ENCODE assay signal across 9 cellular contexts in the genomic region with DNA sequence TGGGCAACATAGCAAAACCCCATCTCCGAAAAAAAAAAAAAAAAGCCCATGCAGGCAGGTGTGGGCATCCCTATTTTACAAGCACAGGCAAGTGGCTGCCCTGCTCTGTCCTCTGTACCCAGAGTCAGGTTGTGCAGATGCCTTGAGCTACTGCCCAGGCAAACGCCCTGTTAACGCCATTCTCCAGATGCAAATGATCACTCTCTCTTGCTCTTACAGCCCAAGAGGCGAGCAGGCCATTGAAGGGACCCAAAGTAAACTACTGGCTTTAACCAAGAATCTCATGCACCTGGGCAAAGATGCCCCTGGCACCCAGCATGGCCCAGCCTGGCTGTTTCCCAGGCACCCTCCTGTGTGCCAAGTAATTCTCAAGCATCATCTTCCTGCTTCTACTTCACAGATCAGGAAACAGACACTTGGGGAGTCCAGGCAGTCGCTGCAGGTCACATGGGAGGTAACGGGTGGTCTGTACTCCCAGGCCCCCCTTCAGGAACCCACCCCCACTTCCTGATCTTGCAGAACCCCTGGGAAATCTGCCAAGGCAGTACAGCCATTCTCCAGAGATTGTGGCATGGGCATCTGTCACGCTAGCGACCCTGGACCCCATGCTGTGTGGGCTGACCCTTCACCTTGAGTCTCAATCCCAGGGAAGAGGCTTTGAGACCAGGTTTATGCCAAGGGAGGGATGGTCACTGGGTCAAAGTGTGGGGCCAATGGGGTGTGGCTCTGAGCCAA. TPM values are rescaled to one million over a fixed set of nuclear protein-coding genes. Genes with fewer than 3 reads are reported as not detected.
DNase-seq lines count a peak whose midpoint lies in the region; ATAC-seq and TF ChIP-seq lines count a peak whose summit lies in the region.
"Had no signal": no experiment of that assay in that cellular context is flagged by ENCODE, and none has a peak within 500 bp of the region (broad histone marks: within the 10 kb centered on the region; RNA-seq: fewer than 3 reads in every experiment).

No MANE protein-coding gene starts in this region.

- CTCF ChIA-PET in Panc1 (lab: Charles Lee), result interaction anchor here (0.6 kb wide), 2 partner anchors 33 to 69 kb away, joined by 7 to 8 read pairs; no protein-coding TSS in a partner anchor

- no peaks in the 10 kb centered on the region for H3K36me3 ChIP-seq in Panc1 (ENCODE audit: control insufficient read depth, insufficient read depth, low read length)
- H3K36me3 ChIP-seq in gastroesophageal sphincter, result no peaks in the 10 kb centered on the region
- peaks cover 0 to 13% (median 0%) of the 10 kb centered on the region in 6 donors for H3K36me3 ChIP-seq in spleen

- H3K27ac Mint-ChIP-seq in immature natural killer cell, result no peak overlapping the region

- POLR2A ChIA-PET in Panc1 (lab: Charles Lee), result no interaction called here

- TF ChIP-seq EP300 in gastroesophageal sphincter (IDR thresholded peaks at IDR 0.05), result no peak

- DNase-seq in NCI-H2171 treated with DMSO at 0.1 percent for 48 hours (lab: John Stamatoyannopoulos, UW), result peak; percentile 47
- DNase-seq in NCI-H2171 (lab: John Stamatoyannopoulos, UW), result no peak
- DNase-seq in Panc1 (ENCODE audit: low read depth, low spot score), result no peak
- DNase-seq in spleen, result peak; percentile 63
- DNase-seq in foreskin melanocyte, result no peak
- no peak for DNase-seq in immature natural killer cell
- DNase-seq: kidney glomerular epithelial cell had no signal

- ATAC-seq in Panc1, result no peak
- no peak for ATAC-seq in gastroesophageal sphincter
- ATAC-seq in GM19324 (IDR thresholded peaks at IDR 0.05; ENCODE audit: low FRiP score, unreplicated experiment), result no peak

- H3K27ac ChIP-seq in Panc1 (ENCODE audit: low read length), result peak overlapping the region; percentile 94
- H3K27ac ChIP-seq in gastroesophageal sphincter, result peak overlapping the region; percentile 73 to 92 (median 90)
- H3K27ac ChIP-seq in spleen, result peak overlapping the region in 7 of 8 donors; percentile 58 to 94 (median 78)

- peaks cover 95% of the 10 kb centered on the region for H3K4me1 ChIP-seq in Panc1 (ENCODE audit: control insufficient read depth, insufficient read depth, low read length)
- peaks cover 23 to 100% (median 77%) of the 10 kb centered on the region in 3 donors for H3K4me1 ChIP-seq in gastroesophageal sphincter
- H3K4me1 ChIP-seq in spleen, result peaks cover 77 to 100% (median 97%) of the 10 kb centered on the region in 6 donors

- no peaks in the 10 kb centered on the region for H3K9me3 Mint-ChIP-seq in immature natural killer cell

- peaks cover 0 to 4% (median 2%) of the 10 kb centered on the region in 3 donors for H3K27me3 Mint-ChIP-seq in immature natural killer cell (ENCODE audit: low read depth in 3 of 3)

- H3K4me1 Mint-ChIP-seq in immature natural killer cell, result peaks cover 19 to 21% of the 10 kb centered on the region in 2 donors

- TF ChIP-seq POLR2A in gastroesophageal sphincter (IDR thresholded peaks at IDR 0.05) (no peak), spleen (IDR thresholded peaks at IDR 0.05) (no peak)

- H3K4me3 ChIP-seq in Panc1 (ENCODE audit: low read depth in 2 of 2, low read length in 2 of 2) (peak overlapping the region in 1 of 2 experiments; percentile 31; a peak in 2 of 4 replicates), gastroesophageal sphincter (no peak overlapping the region), spleen (no peak overlapping the region)

- no peak overlapping the region for H3K4me3 Mint-ChIP-seq in immature natural killer cell

- WGBS in gastroesophageal sphincter (ENCODE audit: low coverage in 1 of 2), 2 donors, result no CpG with 5 or more reads among the region's 8 CpGs
- 32 to 50% (median 38%) methylated on average over 7 to 8 of the region's 8 CpGs for WGBS in spleen, 5 donors

- in situ Hi-C loops in Panc1 (cut with HindIII; ENCODE audit: low pct_unique_long_range_greater_than_20kb, low sequenced_read_pairs), result no loop called here

- no peaks in the 10 kb centered on the region for H3K9me3 ChIP-seq in Panc1 (ENCODE audit: control insufficient read depth, insufficient read depth, low read depth, low read length)
- no peaks in the 10 kb centered on the region for H3K9me3 ChIP-seq in gastroesophageal sphincter
- no peaks in the 10 kb centered on the region for H3K9me3 ChIP-seq in spleen

- no TSS peak for BruUV-seq in Panc1 (replicated peaks; lab: Mats Ljungman, UMichigan)

- H3K27me3 ChIP-seq in Panc1 (ENCODE audit: control insufficient read depth, insufficient read depth, low read length), result no peaks in the 10 kb centered on the region
- no peaks in the 10 kb centered on the region for H3K27me3 ChIP-seq in gastroesophageal sphincter
- H3K27me3 ChIP-seq in spleen (replicated peaks in 1 of 7), result peaks cover 0 to 7% (median 0%) of the 10 kb centered on the region in 7 donors

- no peaks in the 10 kb centered on the region for H3K36me3 Mint-ChIP-seq in immature natural killer cell

- no peak for TF ChIP-seq CTCF in Panc1 (IDR thresholded peaks at IDR 0.05)
- TF ChIP-seq CTCF in gastroesophageal sphincter (IDR thresholded peaks at IDR 0.05), result no peak
- TF ChIP-seq CTCF in spleen (IDR thresholded peaks at IDR 0.05 in 8 of 11, conservative IDR thresholded peaks at IDR 0.05 in 3 of 11), result no peak

- intact Hi-C loops in Panc1 (cut with micrococcal nuclease; ENCODE audit: unreplicated experiment) (no loop called here), spleen (cut with DNase I; ENCODE audit: low total_unique reads) (no loop called here)

RNA-seq across cellular contexts. Expression of a gene that starts 14.2 kb away (rescaled TPM):
- total RNA-seq in Panc1 (2021; ENCODE audit: unreplicated experiment), result 361 TPM
- polyA plus RNA-seq in Panc1 (2012; ENCODE audit: insufficient read length), result 215 TPM
- total RNA-seq in gastroesophageal sphincter, result 10 to 100 TPM in 3 of 4 donors, 1 to 10 TPM in 1; 7.0 to 22.0 (median 16.3) TPM
- total RNA-seq in spleen, result 100 to 1,000 TPM in 1 of 7 donors, 10 to 100 TPM in 6; 27.3 to 102 (median 72.8) TPM
- 10 to 100 TPM; 28.6 to 39.6 (median 29.0) TPM for polyA plus RNA-seq in spleen
- polyA plus RNA-seq in immature natural killer cell, result 10 to 100 TPM in 2 of 3 donors, 1 to 10 TPM in 1; 7.6 to 19.6 (median 14.7) TPM

RNA-seq across cellular contexts. Expression of a gene that starts 28.9 kb away (rescaled TPM):
- total RNA-seq in Panc1 (2021; ENCODE audit: unreplicated experiment) (58.7 TPM), gastroesophageal sphincter (10 to 100 TPM in 2 of 4 donors, 1 to 10 TPM in 2; 8.9 to 15.0 (median 11.2) TPM), spleen (10 to 100 TPM; 19.5 to 31.3 (median 25.2) TPM)
- 51.1 TPM for polyA plus RNA-seq in Panc1 (2012; ENCODE audit: insufficient read length)
- polyA plus RNA-seq in spleen (10 to 100 TPM; 23.6 to 33.8 (median 28.1) TPM), immature natural killer cell (10 to 100 TPM; 48.0 to 79.7 (median 59.8) TPM)

RNA-seq across cellular contexts. Expression of a gene that starts 36.0 kb away (rescaled TPM):
- 7.8 TPM for total RNA-seq in Panc1 (2021; ENCODE audit: unreplicated experiment)
- 10.9 TPM for polyA plus RNA-seq in Panc1 (2012; ENCODE audit: insufficient read length)
- total RNA-seq in gastroesophageal sphincter, result 1 to 10 TPM in 2 of 4 donors, under 1 TPM in 1, not detected in 1; 0.66 to 3.4 (median 3.1) TPM
- total RNA-seq in spleen, result 1 to 10 TPM in 2 of 7 donors, under 1 TPM in 3, not detected in 2; 0.46 to 3.6 (median 0.94) TPM
- polyA plus RNA-seq in spleen, result under 1 TPM; 0.13 to 0.51 (median 0.42) TPM
- under 1 TPM in 2 of 3 donors, not detected in 1; 0.14 to 0.18 TPM for polyA plus RNA-seq in immature natural killer cell

RNA-seq across cellular contexts. Expression of a gene that starts 49.7 kb away (rescaled TPM):
- total RNA-seq in Panc1 (2021; ENCODE audit: unreplicated experiment), result 38.0 TPM
- polyA plus RNA-seq in Panc1 (2012; ENCODE audit: insufficient read length), result 69.5 TPM
- 10 to 100 TPM; 25.2 to 49.7 (median 31.7) TPM for total RNA-seq in gastroesophageal sphincter
- total RNA-seq in spleen, result 10 to 100 TPM; 48.6 to 92.8 (median 65.8) TPM
- polyA plus RNA-seq in spleen, result 10 to 100 TPM; 16.0 to 36.7 (median 19.5) TPM
- polyA plus RNA-seq in immature natural killer cell, result 10 to 100 TPM in 1 of 3 donors, 1 to 10 TPM in 2; 8.7 to 20.1 (median 9.1) TPM

Comparison
In these comparisons a context has a peak if more than half of its experiments do, and no peak if none do; other contexts are left out.
1. DNase-seq: peak in NCI-H2171 treated with DMSO at 0.1 percent for 48 hours (single experiment) and spleen (single experiment); none in NCI-H2171 (single experiment), Panc1 (single experiment), foreskin melanocyte (single experiment) and immature natural killer cell (0 of 3).
2. Peak in every context shown above with its lines, with median percentiles within 50 percentile points of each other: H3K27ac ChIP-seq.